ENCODE assay signal across 15 cellular contexts in genomic region chr4:100187781-100188180, GRCh38. TPM values are rescaled to one million over a fixed set of nuclear protein-coding genes. Genes with fewer than 3 reads are reported as not detected.
A peak's percentile ranks its signal among the peaks of the same experiment; 100 is the strongest.
DNase-seq lines count a peak whose midpoint lies in the region; ATAC-seq and TF ChIP-seq lines count a peak whose summit lies in the region.
"Had no signal": no experiment of that assay in that cellular context is flagged by ENCODE, and none has a peak within 500 bp of the region (broad histone marks: within the 10 kb centered on the region; RNA-seq: fewer than 3 reads in every experiment).

No MANE protein-coding gene starts in this region.

- H3K36me3 Mint-ChIP-seq in brain, result no peaks in the 10 kb centered on the region
- H3K36me3 Mint-ChIP-seq in activated naive CD4-positive, alpha-beta T cell treated with anti-CD3 and anti-CD28 coated beads, Interleukin-2, amount 50 U/mL, for 72 hours, result peaks cover 0 to 15% of the 10 kb centered on the region in 2 donors
- H3K36me3 Mint-ChIP-seq: CD8-positive, alpha-beta memory T cell had no signal

- H3K36me3 ChIP-seq in mesenchymal stem cell (ENCODE audit: control insufficient read depth in 1 of 2, insufficient read depth in 2 of 2, low read depth in 1 of 2, low read length in 2 of 2) (peaks cover 0 to 49% of the 10 kb centered on the region in 2 experiments), psoas muscle (ENCODE audit: insufficient read depth in 1 of 2, low read depth in 1 of 2) (peaks cover 0 to 57% of the 10 kb centered on the region in 2 donors), SJCRH30 (no peaks in the 10 kb centered on the region)

- no peak overlapping the region for H2BK15ac ChIP-seq in mesenchymal stem cell (ENCODE audit: low read depth, poor library complexity, severe bottlenecking)

- peaks cover 12% of the 10 kb centered on the region for H3K27me3 Mint-ChIP-seq in brain

- no peak overlapping the region for H3K23ac ChIP-seq in mesenchymal stem cell (ENCODE audit: low read length in 2 of 2)

- no peak overlapping the region for H3K27ac ChIP-seq in mesenchymal stem cell (ENCODE audit: low read length, poor library complexity, severe bottlenecking)
- peak overlapping the region; percentile 89 for H3K27ac ChIP-seq in psoas muscle
- no peak overlapping the region for H3K27ac ChIP-seq in SJCRH30
- H3K27ac ChIP-seq: A549 had no signal

- H3K4me3 Mint-ChIP-seq in brain, result peak overlapping the region in 4 of 5 experiments; percentile 18 to 84 (median 46)
- H3K4me3 Mint-ChIP-seq: H9 had no signal

- H3K4me2 ChIP-seq in mesenchymal stem cell (ENCODE audit: low read length, poor library complexity, severe bottlenecking), result no peak overlapping the region
- H3K4me2 ChIP-seq: A549 had no signal

- H2BK5ac ChIP-seq in mesenchymal stem cell (ENCODE audit: low read depth, low read length, poor library complexity, severe bottlenecking), result no peak overlapping the region

- TF ChIP-seq CTCF in brain (conservative IDR thresholded peaks at IDR 0.05) (no peak), psoas muscle (IDR thresholded peaks at IDR 0.05) (no peak)

- no peaks in the 10 kb centered on the region for H3K9me3 ChIP-seq in mesenchymal stem cell (ENCODE audit: control insufficient read depth, low read length)
- no peaks in the 10 kb centered on the region for H3K9me3 ChIP-seq in psoas muscle
- no peaks in the 10 kb centered on the region for H3K9me3 ChIP-seq in SJCRH30 (replicated peaks)
- H3K9me3 ChIP-seq: A549, Caco-2 had no signal

- no peaks in the 10 kb centered on the region for H3K79me1 ChIP-seq in mesenchymal stem cell (replicated peaks; ENCODE audit: low read length, poor library complexity, severe bottlenecking)

- WGBS in mesenchymal stem cell, result 94% methylated on average over 8 of the region's 9 CpGs
- WGBS in psoas muscle, 3 donors, result 31 to 42% (median 35%) methylated on average over 9 of the region's 9 CpGs

- H3K4ac ChIP-seq in mesenchymal stem cell (ENCODE audit: low read depth in 1 of 2, low read length in 2 of 2), result no peak overlapping the region

- H3K27ac Mint-ChIP-seq in brain, result peak overlapping the region in 1 of 5 experiments; percentile 55
- H3K27ac Mint-ChIP-seq in activated naive CD4-positive, alpha-beta T cell treated with anti-CD3 and anti-CD28 coated beads, Interleukin-2, amount 50 U/mL, for 72 hours, result no peak overlapping the region
- H3K27ac Mint-ChIP-seq: CD8-positive, alpha-beta memory T cell; H9 had no signal

- no peak overlapping the region for H4K8ac ChIP-seq in mesenchymal stem cell (ENCODE audit: low read length)

- H3K4me1 Mint-ChIP-seq in brain, result peaks cover 29% of the 10 kb centered on the region

- no peak overlapping the region for H4K91ac ChIP-seq in mesenchymal stem cell (ENCODE audit: low read length)

- H3K27me3 ChIP-seq in mesenchymal stem cell (ENCODE audit: control insufficient read depth in 1 of 2, insufficient read depth in 1 of 2, low read length in 2 of 2) (no peaks in the 10 kb centered on the region), psoas muscle (ENCODE audit: insufficient read depth in 3 of 3, low read length in 2 of 3) (no peaks in the 10 kb centered on the region), SJCRH30 (no peaks in the 10 kb centered on the region)

- H2AFZ ChIP-seq in mesenchymal stem cell (ENCODE audit: low read depth, low read length), result no peak overlapping the region

- no peak overlapping the region for H2BK12ac ChIP-seq in mesenchymal stem cell (ENCODE audit: low read length in 2 of 2)

- no peak overlapping the region for H3K14ac ChIP-seq in mesenchymal stem cell (ENCODE audit: low read length in 2 of 2)

- H2AK5ac ChIP-seq in mesenchymal stem cell (ENCODE audit: low read length, severe bottlenecking), result no peak overlapping the region

- no peak overlapping the region for H2BK120ac ChIP-seq in mesenchymal stem cell (ENCODE audit: low read depth, low read length)

- ATAC-seq in psoas muscle, result peak in 1 of 4 donors; percentile 44
- ATAC-seq in activated naive CD4-positive, alpha-beta T cell treated with anti-CD3 and anti-CD28 coated beads, Interleukin-2, amount 50 U/mL, for 72 hours, result no peak
- no peak for ATAC-seq in GM21529 (IDR thresholded peaks at IDR 0.05; ENCODE audit: unreplicated experiment)
- ATAC-seq: A549, HepG2 had no signal

- H3K4me1 ChIP-seq in mesenchymal stem cell (ENCODE audit: control insufficient read depth, insufficient read depth, low read depth, low read length), result peaks cover 11% of the 10 kb centered on the region
- peaks cover 18% of the 10 kb centered on the region for H3K4me1 ChIP-seq in psoas muscle
- H3K4me1 ChIP-seq in SJCRH30, result peaks cover 14% of the 10 kb centered on the region; the same call in 1 of the 2 replicates
- H3K4me1 ChIP-seq: A549, Caco-2 had no signal

- peak overlapping the region; percentile 90 for H3K9ac ChIP-seq in mesenchymal stem cell (ENCODE audit: low read length)

- H3K4me3 ChIP-seq in mesenchymal stem cell (ENCODE audit: insufficient read depth in 1 of 2, low read depth in 1 of 2, low read length in 2 of 2) (peak overlapping the region in 1 of 2 experiments; percentile 89), psoas muscle (peak overlapping the region; percentile 90), SJCRH30 (no peak overlapping the region)
- H3K4me3 ChIP-seq: A549 had no signal

- intact Hi-C loops in psoas muscle (cut with DNase I), result loop anchor here (5.0 to 10.0 kb wide), 4 partner anchors 90 to 225 kb away; no protein-coding TSS in a partner anchor

- no peak overlapping the region for H3K18ac ChIP-seq in mesenchymal stem cell (ENCODE audit: low read depth in 1 of 2, low read length in 2 of 2)

- no peaks in the 10 kb centered on the region for H3K9me3 Mint-ChIP-seq in brain
- no peaks in the 10 kb centered on the region for H3K9me3 Mint-ChIP-seq in activated naive CD4-positive, alpha-beta T cell treated with anti-CD3 and anti-CD28 coated beads, Interleukin-2, amount 50 U/mL, for 72 hours
- H3K9me3 Mint-ChIP-seq: CD8-positive, alpha-beta memory T cell; H9 had no signal

- DNase-seq in mesenchymal stem cell (no peak), psoas muscle (no peak), HPDE6-E6E7 (ENCODE audit: extremely low spot score) (no peak), SJCRH30 (no peak)
- no peak for DNase-seq in activated naive CD4-positive, alpha-beta T cell treated with anti-CD3 and anti-CD28 coated beads, Interleukin-2, amount 50 U/mL, for 72 hours (ENCODE audit: low spot score in 2 of 2)
- DNase-seq: Caco-2; CD8-positive, alpha-beta memory T cell; DND-41; GDM1; GOT3; H9 had no signal

RNA-seq across cellular contexts. Expression of gene DDIT4L, which starts 2.5 kb away (rescaled TPM):
- polyA plus RNA-seq in brain (ENCODE audit: insufficient read depth, low read depth, low replicate concordance) (1.5 TPM), psoas muscle (100 to 1,000 TPM in 2 of 3 donors, 10 to 100 TPM in 1; 84.2 to 160 (median 107) TPM)
- 3.3 TPM for polyA plus RNA-seq in mesenchymal stem cell (2013, experiment 1 of 2)
- polyA plus RNA-seq in mesenchymal stem cell (2013, experiment 2 of 2), result 3.3 TPM
- 100 to 1,000 TPM; 101 to 403 (median 275) TPM for total RNA-seq in psoas muscle
- 1 to 10 TPM in 1 of 2 donors, not detected in 1; 2.0 TPM for total RNA-seq in activated naive CD4-positive, alpha-beta T cell treated with anti-CD3 and anti-CD28 coated beads, Interleukin-2, amount 50 U/mL, for 72 hours
- 7.3 and 8.4 TPM in 2 replicates for total RNA-seq in SJCRH30 (2014; rRNA removed; shearing (Covaris generic))
- total RNA-seq: CD8-positive, alpha-beta memory T cell; HepG2 had no signal
- polyA plus RNA-seq: HepG2 had no signal

Comparison
In these comparisons a context has a peak if more than half of its experiments do, and no peak if none do; other contexts are left out.
1. RNA of gene DDIT4L, which starts 2.5 kb away (total RNA-seq): 101 to 403 TPM in psoas muscle; 7.3 to 8.4 TPM in SJCRH30 and 2.0 TPM in activated naive CD4-positive, alpha-beta T cell treated with anti-CD3 and anti-CD28 coated beads, Interleukin-2, amount 50 U/mL, for 72 hours; every median in the first group is over 10 times any median in the second.